ENCODE assay signal across 12 cellular contexts in the genomic region with DNA sequence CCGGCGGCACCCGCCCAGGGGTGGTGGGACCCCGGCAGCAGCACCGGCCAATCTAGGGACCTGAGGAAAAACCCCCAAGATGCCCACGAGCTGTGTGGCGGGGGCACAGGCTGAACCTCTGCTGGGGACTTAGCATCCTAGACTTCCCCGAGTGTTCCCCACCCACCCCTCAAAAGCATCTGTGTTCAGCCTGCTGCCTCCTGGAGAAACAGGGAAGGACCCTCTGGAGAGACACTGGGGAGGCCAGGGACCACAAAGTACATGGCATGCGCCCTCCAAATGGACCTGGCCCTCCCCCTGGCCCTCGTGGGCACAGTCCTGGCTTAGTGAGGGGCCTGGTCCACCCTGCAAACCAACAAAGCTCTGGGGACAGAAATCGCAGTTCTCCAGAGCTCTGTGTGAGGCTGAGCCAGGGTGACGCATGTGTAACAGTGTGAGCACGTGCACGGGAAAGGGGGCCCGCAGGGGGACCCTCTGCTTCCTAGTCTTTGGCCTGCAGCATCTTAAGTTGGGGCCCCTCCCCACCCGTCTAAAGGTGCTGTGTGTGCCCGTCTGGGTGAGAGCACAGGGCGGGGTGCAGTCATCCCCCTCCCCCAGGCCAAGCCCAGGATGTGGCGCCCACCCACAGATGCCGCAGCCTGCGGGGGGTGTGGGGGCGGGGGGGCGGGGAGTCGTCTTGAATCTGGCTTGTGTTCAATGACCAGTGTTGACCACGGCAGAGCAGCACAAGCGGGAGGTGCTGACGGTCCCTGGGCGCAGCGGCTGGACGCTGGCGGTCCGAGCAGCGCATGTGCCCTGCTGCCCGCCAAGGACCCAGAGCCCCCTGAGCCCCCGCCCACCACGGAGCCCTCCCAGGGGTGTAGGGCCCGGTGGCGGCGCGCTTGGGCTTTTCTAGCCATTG. TPM values are rescaled to one million over a fixed set of nuclear protein-coding genes. Genes with fewer than 3 reads are reported as not detected.
DNase-seq lines count a peak whose midpoint lies in the region; ATAC-seq and TF ChIP-seq lines count a peak whose summit lies in the region.
"Had no signal": no experiment of that assay in that cellular context is flagged by ENCODE, and none has a peak within 500 bp of the region (broad histone marks: within the 10 kb centered on the region; RNA-seq: fewer than 3 reads in every experiment).

No MANE protein-coding gene starts in this region.

- POLR2A ChIA-PET in CD8-positive, alpha-beta T cell (lab: Charles Lee): no interaction called here
- POLR2A ChIA-PET in activated naive CD8-positive, alpha-beta T cell treated with anti-CD3 and anti-CD28 coated beads, Interleukin-2, amount 10 ng/mL, durations not matched to agents 7 days and 5 days (lab: Charles Lee): no interaction called here
- POLR2A ChIA-PET in PC-9 (lab: Charles Lee; ENCODE audit: unreplicated experiment): no interaction called here

- no peak overlapping the region for H3K27ac ChIP-seq in CD8-positive, alpha-beta T cell (ENCODE audit: low read depth, low read length)
- no peak overlapping the region for H3K27ac ChIP-seq in HUES6 (ENCODE audit: low read depth, low read length)
- no peak overlapping the region for H3K27ac ChIP-seq in neural progenitor cell
- no peak overlapping the region for H3K27ac ChIP-seq in esophagus squamous epithelium
- H3K27ac ChIP-seq in PC-9: no peak overlapping the region
- H3K27ac ChIP-seq: ascending aorta had no signal

- peaks cover 11% of the 10 kb centered on the region for H3K4me1 ChIP-seq in CD8-positive, alpha-beta T cell (ENCODE audit: insufficient read depth, low read length)
- H3K4me1 ChIP-seq in HUES6 (ENCODE audit: control insufficient read depth, insufficient read depth, low read length): no peaks in the 10 kb centered on the region; the same call in 1 of the 2 replicates
- H3K4me1 ChIP-seq in neural progenitor cell: peaks cover 7% of the 10 kb centered on the region
- H3K4me1 ChIP-seq in esophagus squamous epithelium: peaks cover 10 to 21% (median 12%) of the 10 kb centered on the region in 3 donors
- H3K4me1 ChIP-seq in PC-9 (replicated peaks; ENCODE audit: insufficient read depth): no peaks in the 10 kb centered on the region

- no peak overlapping the region for H3K27ac Mint-ChIP-seq in CD8-positive, alpha-beta T cell
- no peak overlapping the region for H3K27ac Mint-ChIP-seq in activated naive CD8-positive, alpha-beta T cell treated with anti-CD3 and anti-CD28 coated beads, Interleukin-2, amount 10 ng/mL, durations not matched to agents 7 days and 5 days
- no peak overlapping the region for H3K27ac Mint-ChIP-seq in neural progenitor cell

- peaks cover 2% of the 10 kb centered on the region for H3K27me3 ChIP-seq in CD8-positive, alpha-beta T cell (ENCODE audit: insufficient read depth, low read length)
- H3K27me3 ChIP-seq in HUES6 (ENCODE audit: control insufficient read depth, insufficient read depth, low read length) (peaks cover 26% of the 10 kb centered on the region), neural progenitor cell (peaks cover 32% of the 10 kb centered on the region), esophagus squamous epithelium (peaks cover 0 to 75% (median 3%) of the 10 kb centered on the region in 4 donors), PC-9 (ENCODE audit: insufficient read depth, low read depth) (peaks cover 84% of the 10 kb centered on the region)

- no peak overlapping the region for H3K4me3 ChIP-seq in CD8-positive, alpha-beta T cell (ENCODE audit: low read depth, low read length)
- H3K4me3 ChIP-seq in HUES6 (ENCODE audit: low read depth, low read length): peak overlapping the region; percentile 55
- peak overlapping the region; percentile 53 for H3K4me3 ChIP-seq in neural progenitor cell
- peak overlapping the region in 2 of 4 donors; percentile 23 to 43 for H3K4me3 ChIP-seq in esophagus squamous epithelium
- no peak overlapping the region for H3K4me3 ChIP-seq in PC-9

- peaks cover 7% of the 10 kb centered on the region for H3K27me3 Mint-ChIP-seq in CD8-positive, alpha-beta T cell (ENCODE audit: low read depth)
- H3K27me3 Mint-ChIP-seq in activated naive CD8-positive, alpha-beta T cell treated with anti-CD3 and anti-CD28 coated beads, Interleukin-2, amount 10 ng/mL, durations not matched to agents 7 days and 5 days: no peaks in the 10 kb centered on the region
- peaks cover 4% of the 10 kb centered on the region for H3K27me3 Mint-ChIP-seq in neural progenitor cell (ENCODE audit: insufficient read depth, low read depth)

- no peaks in the 10 kb centered on the region for H3K9me3 ChIP-seq in CD8-positive, alpha-beta T cell (ENCODE audit: low read length)
- H3K9me3 ChIP-seq in HUES6 (ENCODE audit: control insufficient read depth, insufficient read depth, low read depth, low read length) (no peaks in the 10 kb centered on the region), neural progenitor cell (ENCODE audit: low read depth) (no peaks in the 10 kb centered on the region), esophagus squamous epithelium (no peaks in the 10 kb centered on the region), PC-9 (ENCODE audit: insufficient read depth, low read depth) (no peaks in the 10 kb centered on the region)
- H3K9me3 ChIP-seq: ascending aorta had no signal

- intact Hi-C loops in CD8-positive, alpha-beta T cell (cut with DNase I, micrococcal nuclease): no loop called here
- intact Hi-C loops in esophagus squamous epithelium (cut with DNase I): no loop called here
- intact Hi-C loops in PC-9 (cut with micrococcal nuclease; ENCODE audit: unreplicated experiment): no loop called here

- no CpG with 5 or more reads among the region's 40 CpGs for WGBS in esophagus squamous epithelium, 2 donors

- peak overlapping the region; percentile 15 for H3K4me3 Mint-ChIP-seq in CD8-positive, alpha-beta T cell
- no peak overlapping the region for H3K4me3 Mint-ChIP-seq in activated naive CD8-positive, alpha-beta T cell treated with anti-CD3 and anti-CD28 coated beads, Interleukin-2, amount 10 ng/mL, durations not matched to agents 7 days and 5 days
- H3K4me3 Mint-ChIP-seq in neural progenitor cell: no peak overlapping the region

- H3K4me1 Mint-ChIP-seq in CD8-positive, alpha-beta T cell (ENCODE audit: low read depth): no peaks in the 10 kb centered on the region
- no peaks in the 10 kb centered on the region for H3K4me1 Mint-ChIP-seq in activated naive CD8-positive, alpha-beta T cell treated with anti-CD3 and anti-CD28 coated beads, Interleukin-2, amount 10 ng/mL, durations not matched to agents 7 days and 5 days
- H3K4me1 Mint-ChIP-seq in neural progenitor cell: no peaks in the 10 kb centered on the region

- peak; percentile 82 for ATAC-seq in CD8-positive, alpha-beta T cell
- ATAC-seq in activated naive CD8-positive, alpha-beta T cell treated with anti-CD3 and anti-CD28 coated beads, Interleukin-2, amount 10 ng/mL, durations not matched to agents 7 days and 5 days (ENCODE audit: low read depth): peak; percentile 34

- no peaks in the 10 kb centered on the region for H3K79me2 ChIP-seq in neural progenitor cell (ENCODE audit: low read depth)
- no peaks in the 10 kb centered on the region for H3K79me2 ChIP-seq in PC-9 (ENCODE audit: low read depth)

- no TSS peak for BruUV-seq in PC-9 (replicated peaks; lab: Mats Ljungman, UMichigan)

- DNase-seq in CD8-positive, alpha-beta T cell: peak in 4 of 7 experiments; percentile 3 to 49 (median 16)
- DNase-seq in activated naive CD8-positive, alpha-beta T cell treated with anti-CD3 and anti-CD28 coated beads, Interleukin-2, amount 10 ng/mL, durations not matched to agents 7 days and 5 days: no peak
- DNase-seq in neural progenitor cell (ENCODE audit: low spot score) (peak; percentile 29), Ammon's horn (ENCODE audit: low spot score) (no peak), esophagus squamous epithelium (lab: John Stamatoyannopoulos, UW) (no peak), PC-9 (no peak), A172 (ENCODE audit: low spot score) (no peak)
- DNase-seq: DMS153 had no signal

- H3K36me3 ChIP-seq in CD8-positive, alpha-beta T cell (ENCODE audit: insufficient read depth, low read length): no peaks in the 10 kb centered on the region
- no peaks in the 10 kb centered on the region for H3K36me3 ChIP-seq in HUES6 (ENCODE audit: control insufficient read depth, insufficient read depth, low read length)
- no peaks in the 10 kb centered on the region for H3K36me3 ChIP-seq in neural progenitor cell
- no peaks in the 10 kb centered on the region for H3K36me3 ChIP-seq in esophagus squamous epithelium
- H3K36me3 ChIP-seq in PC-9 (ENCODE audit: low read depth): no peaks in the 10 kb centered on the region
- H3K36me3 ChIP-seq: ascending aorta had no signal

- H3K4me2 ChIP-seq in neural progenitor cell (peak overlapping the region; percentile 95), PC-9 (no peak overlapping the region)

- H4K20me1 ChIP-seq in neural progenitor cell (ENCODE audit: low read depth) (no peaks in the 10 kb centered on the region), PC-9 (ENCODE audit: insufficient read depth) (no peaks in the 10 kb centered on the region)

- H2AFZ ChIP-seq in neural progenitor cell (replicated peaks): peak overlapping the region; percentile 93
- no peak overlapping the region for H2AFZ ChIP-seq in PC-9

- no peaks in the 10 kb centered on the region for H3K36me3 Mint-ChIP-seq in CD8-positive, alpha-beta T cell
- no peaks in the 10 kb centered on the region for H3K36me3 Mint-ChIP-seq in activated naive CD8-positive, alpha-beta T cell treated with anti-CD3 and anti-CD28 coated beads, Interleukin-2, amount 10 ng/mL, durations not matched to agents 7 days and 5 days
- H3K36me3 Mint-ChIP-seq in neural progenitor cell: no peaks in the 10 kb centered on the region

- no peak for TF ChIP-seq CTCF in CD8-positive, alpha-beta T cell (IDR thresholded peaks at IDR 0.05)
- no peak for TF ChIP-seq CTCF in neural progenitor cell (IDR thresholded peaks at IDR 0.05)
- TF ChIP-seq CTCF in esophagus squamous epithelium (IDR thresholded peaks at IDR 0.05): no peak
- no peak for TF ChIP-seq CTCF in PC-9 (conservative IDR thresholded peaks at IDR 0.05)

- H3K9me3 Mint-ChIP-seq in CD8-positive, alpha-beta T cell: no peaks in the 10 kb centered on the region
- no peaks in the 10 kb centered on the region for H3K9me3 Mint-ChIP-seq in activated naive CD8-positive, alpha-beta T cell treated with anti-CD3 and anti-CD28 coated beads, Interleukin-2, amount 10 ng/mL, durations not matched to agents 7 days and 5 days
- no peaks in the 10 kb centered on the region for H3K9me3 Mint-ChIP-seq in neural progenitor cell

- CTCF ChIA-PET in CD8-positive, alpha-beta T cell (lab: Charles Lee): interaction anchor here (0.8 to 1.0 kb wide), 2 partner anchors 8 to 12 kb away, joined by 3 to 4 read pairs; no protein-coding TSS in a partner anchor
- CTCF ChIA-PET in PC-9 (lab: Charles Lee): no interaction called here

- H3F3A ChIP-seq in neural progenitor cell (ENCODE audit: low read depth): no peaks in the 10 kb centered on the region
- H3F3A ChIP-seq in PC-9 (ENCODE audit: insufficient read depth, low read depth): no peaks in the 10 kb centered on the region

- H3K9me2 ChIP-seq in PC-9 (ENCODE audit: insufficient read depth): no peaks in the 10 kb centered on the region

- TF ChIP-seq POLR2A in esophagus squamous epithelium (IDR thresholded peaks at IDR 0.05): no peak

- H3K9ac ChIP-seq in HUES6 (ENCODE audit: low read length) (no peak overlapping the region), neural progenitor cell (no peak overlapping the region)

RNA-seq across cellular contexts. Expression of a gene that starts 0.7 kb away (rescaled TPM):
- not detected for total RNA-seq in CD8-positive, alpha-beta T cell
- total RNA-seq in activated naive CD8-positive, alpha-beta T cell treated with anti-CD3 and anti-CD28 coated beads, Interleukin-2, amount 10 ng/mL, durations not matched to agents 7 days and 5 days: not detected
- not detected in 2 replicates for total RNA-seq in neural progenitor cell (ENCODE audit: low replicate concordance)
- under 1 TPM in 1 of 4 donors, not detected in 3; 0.09 TPM for total RNA-seq in esophagus squamous epithelium
- not detected in 2 replicates for total RNA-seq in PC-9 (2021)
- not detected in 2 replicates for total RNA-seq in A172 (2014; rRNA removed; shearing (Covaris generic))
- total RNA-seq: ascending aorta, LHCN-M2 had no signal

RNA-seq across cellular contexts. Expression of a gene that starts 2.0 kb away (rescaled TPM):
- total RNA-seq in CD8-positive, alpha-beta T cell: not detected
- total RNA-seq in activated naive CD8-positive, alpha-beta T cell treated with anti-CD3 and anti-CD28 coated beads, Interleukin-2, amount 10 ng/mL, durations not matched to agents 7 days and 5 days: not detected
- total RNA-seq in neural progenitor cell (ENCODE audit: low replicate concordance): not detected in 2 replicates
- total RNA-seq in esophagus squamous epithelium: not detected
- not detected in 2 replicates for total RNA-seq in PC-9 (2021)
- total RNA-seq in A172 (2014; rRNA removed; shearing (Covaris generic)): not detected in 2 replicates
- total RNA-seq: ascending aorta, LHCN-M2, mesenteric fat pad had no signal

RNA-seq across cellular contexts. Expression of a gene that starts 38.2 kb away (rescaled TPM):
- total RNA-seq in CD8-positive, alpha-beta T cell: not detected
- not detected for total RNA-seq in activated naive CD8-positive, alpha-beta T cell treated with anti-CD3 and anti-CD28 coated beads, Interleukin-2, amount 10 ng/mL, durations not matched to agents 7 days and 5 days
- total RNA-seq in neural progenitor cell (ENCODE audit: low replicate concordance): 2.4 and 6.6 TPM in 2 replicates
- not detected for total RNA-seq in esophagus squamous epithelium
- total RNA-seq in PC-9 (2021): not detected in 2 replicates
- not detected in 2 replicates for total RNA-seq in A172 (2014; rRNA removed; shearing (Covaris generic))
- total RNA-seq: ascending aorta, LHCN-M2, mesenteric fat pad had no signal

Comparison
In these comparisons a context has a peak if more than half of its experiments do, and no peak if none do; other contexts are left out.
1. DNase-seq: peak in CD8-positive, alpha-beta T cell (4 of 7) and neural progenitor cell (single experiment); none in activated naive CD8-positive, alpha-beta T cell treated with anti-CD3 and anti-CD28 coated beads, Interleukin-2, amount 10 ng/mL, durations not matched to agents 7 days and 5 days (single experiment), Ammon's horn (single experiment), esophagus squamous epithelium (single experiment), PC-9 (0 of 2) and A172 (single experiment).
2. H3K4me3 ChIP-seq: peak in HUES6 (single experiment) and neural progenitor cell (single experiment); none in CD8-positive, alpha-beta T cell (single experiment) and PC-9 (single experiment).